ENCODE assay signal across 8 cellular contexts in genomic region chr1:59295603-59296002, GRCh38.
DNase-seq lines count a peak whose midpoint lies in the region; ATAC-seq and TF ChIP-seq lines count a peak whose summit lies in the region.

No MANE protein-coding gene starts in this region.

- TF ChIP-seq CTCF in DND-41 (IDR thresholded peaks at IDR 0.05; ENCODE audit: borderline replicate concordance, extremely low read depth, low read length, poor library complexity, severe bottlenecking) (no peak), parathyroid adenoma (IDR thresholded peaks at IDR 0.05) (no peak)

- H3K9ac ChIP-seq in DND-41 (ENCODE audit: low read depth, low read length) (peak overlapping the region; percentile 82), NT2/D1 (ENCODE audit: insufficient read length, low read depth) (peak overlapping the region; percentile 73), parathyroid adenoma (no peak overlapping the region)

- peaks cover 32% of the 10 kb centered on the region for H3K4me1 ChIP-seq in DND-41 (ENCODE audit: insufficient read depth, low read length)
- H3K4me1 ChIP-seq in NT2/D1 (ENCODE audit: insufficient read depth, insufficient read length), result no peaks in the 10 kb centered on the region
- peaks cover 2% of the 10 kb centered on the region for H3K4me1 ChIP-seq in parathyroid adenoma

- peaks cover 14% of the 10 kb centered on the region for H3K79me2 ChIP-seq in DND-41 (ENCODE audit: insufficient read depth, low read length)
- no peaks in the 10 kb centered on the region for H3K79me2 ChIP-seq in parathyroid adenoma

- no peaks in the 10 kb centered on the region for H4K20me1 ChIP-seq in DND-41 (ENCODE audit: insufficient read depth, low read length)

- H3K9me3 ChIP-seq in DND-41 (ENCODE audit: insufficient read depth, low read length, severe bottlenecking), result no peaks in the 10 kb centered on the region
- H3K9me3 ChIP-seq in NT2/D1 (ENCODE audit: insufficient read depth, low read length), result no peaks in the 10 kb centered on the region
- H3K9me3 ChIP-seq in parathyroid adenoma (ENCODE audit: control insufficient read depth, low read length), result no peaks in the 10 kb centered on the region

- H3K27ac ChIP-seq in DND-41 (ENCODE audit: low read length) (peak overlapping the region; percentile 45; the same call in 1 of the 2 replicates), epithelial cell of prostate (peak overlapping the region; percentile 86), parathyroid adenoma (peak overlapping the region; percentile 98)

- no peaks in the 10 kb centered on the region for H3K36me3 ChIP-seq in DND-41 (ENCODE audit: insufficient read depth, low read length)
- H3K36me3 ChIP-seq in NT2/D1 (ENCODE audit: insufficient read depth, insufficient read length, low read length), result no peaks in the 10 kb centered on the region
- H3K36me3 ChIP-seq in parathyroid adenoma (ENCODE audit: control insufficient read depth, insufficient read depth, low read length), result no peaks in the 10 kb centered on the region

- DNase-seq in DND-41 (no peak), NT2/D1 (ENCODE audit: low read depth, low spot score) (no peak), epithelial cell of prostate (ENCODE audit: low read depth, low spot score) (no peak), nucleus accumbens (lab: John Stamatoyannopoulos, UW) (no peak), hepatic stellate cell (ENCODE audit: low spot score) (no peak)
- DNase-seq in stimulated activated CD4-positive, alpha-beta T cell treated with anti-CD3 and anti-CD28 coated beads, Interleukin-1b, Interleukin-23, amount 100 ng/mL, for 48 hours, result no peak

- H3K4me2 ChIP-seq in DND-41 (ENCODE audit: insufficient read depth, low read length) (peak overlapping the region; percentile 77; the same call in 1 of the 2 replicates), parathyroid adenoma (ENCODE audit: low read length) (peak overlapping the region; percentile 57)

- H3K4me3 ChIP-seq in DND-41 (ENCODE audit: low read depth in 1 of 2, low read length in 2 of 2), result no peak overlapping the region
- H3K4me3 ChIP-seq in NT2/D1 (ENCODE audit: insufficient read length, low read depth), result peak overlapping the region; percentile 36
- H3K4me3 ChIP-seq in parathyroid adenoma (ENCODE audit: low read depth, low read length), result peak overlapping the region; percentile 91

- H3K27me3 ChIP-seq in DND-41 (ENCODE audit: insufficient read depth, low read length, poor library complexity) (no peaks in the 10 kb centered on the region), NT2/D1 (ENCODE audit: insufficient read depth, insufficient read length) (peaks cover 12% of the 10 kb centered on the region), parathyroid adenoma (ENCODE audit: control insufficient read depth, insufficient read depth, low read length) (no peaks in the 10 kb centered on the region)

- H2AFZ ChIP-seq in DND-41 (ENCODE audit: low read depth, low read length) (peak overlapping the region; percentile 85), parathyroid adenoma (peak overlapping the region; percentile 93)

- no peak for ATAC-seq in DND-41 (ENCODE audit: insufficient read depth, low read depth)
- no peak for ATAC-seq in GM19467 (IDR thresholded peaks at IDR 0.05; ENCODE audit: unreplicated experiment)

Comparison
In these comparisons a context has a peak if more than half of its experiments do, and no peak if none do; other contexts are left out.
1. H3K27ac ChIP-seq: peak in every context shown above with its lines; median percentile 98 in parathyroid adenoma; 86 in epithelial cell of prostate; 45 in DND-41.
2. H3K4me3 ChIP-seq: peak in NT2/D1 (single experiment) and parathyroid adenoma (single experiment); none in DND-41 (0 of 2).